Comparison of ENCODE assay signal across 8 cellular contexts in the genomic region with DNA sequence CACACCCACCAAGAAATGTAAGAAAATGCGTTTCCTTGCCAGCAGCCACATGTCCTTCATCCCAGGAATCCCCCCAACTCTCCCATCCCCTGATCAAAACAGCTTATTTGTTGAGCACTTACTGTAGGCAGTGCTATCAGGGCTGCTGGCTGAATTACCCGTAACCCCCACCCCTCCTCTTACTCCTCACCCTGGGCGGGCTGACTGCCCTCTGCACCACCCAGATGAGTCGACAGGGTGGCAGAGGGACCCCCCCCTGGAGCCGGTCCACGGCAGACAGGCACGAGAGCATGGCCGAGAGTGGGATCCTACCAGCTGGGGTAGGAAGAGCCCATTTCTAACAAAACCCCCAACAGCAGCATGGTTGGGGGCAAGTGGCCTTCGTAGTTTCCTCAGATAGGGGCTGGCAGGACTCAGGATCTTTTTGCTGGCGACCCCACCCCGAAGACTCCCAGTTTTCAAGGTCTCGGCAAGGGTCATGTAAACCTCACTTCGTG. TPM values are rescaled to one million over a fixed set of nuclear protein-coding genes. Genes with fewer than 3 reads are reported as not detected.
DNase-seq lines count a peak whose midpoint lies in the region; ATAC-seq and TF ChIP-seq lines count a peak whose summit lies in the region.

No MANE protein-coding gene starts in this region.

- TF ChIP-seq CTCF in mammary epithelial cell (conservative IDR thresholded peaks at IDR 0.05 in 1 of 2, IDR thresholded peaks at IDR 0.05 in 1 of 2; ENCODE audit: extremely low read depth in 1 of 2, insufficient read depth in 1 of 2, low read depth in 1 of 2, low read length in 2 of 2) = no peak
- TF ChIP-seq CTCF in upper lobe of right lung (IDR thresholded peaks at IDR 0.05) = no peak

- CTCF ChIA-PET in mammary epithelial cell (lab: Charles Lee; ENCODE audit: low non-redundant PET) = interaction anchor here (0.5 to 2.5 kb wide), 17 partner anchors 8 to 394 kb away, joined by 3 to 61 read pairs (median 5); partner anchors contain the start of genes PSMD9 and TMEM120B

- peak overlapping the region; percentile 93 for H4K8ac ChIP-seq in mesenchymal stem cell (ENCODE audit: low read length)

- dilution Hi-C loops in mammary epithelial cell (cut with HindIII; ENCODE audit: low sequenced_read_pairs) = loop anchor here (5.0 kb wide), 2 partner anchors 128 to 218 kb away; no protein-coding TSS in a partner anchor

- peak overlapping the region; percentile 69 for H2AK5ac ChIP-seq in mesenchymal stem cell (ENCODE audit: low read length, severe bottlenecking)

- H3K9me3 ChIP-seq in mammary epithelial cell (replicated peaks; ENCODE audit: insufficient read depth, low read length) (no peaks in the 10 kb centered on the region), mesenchymal stem cell (ENCODE audit: control insufficient read depth, low read length) (no peaks in the 10 kb centered on the region), upper lobe of right lung (no peaks in the 10 kb centered on the region)

- peak overlapping the region; percentile 44 for H3K9ac ChIP-seq in mammary epithelial cell (ENCODE audit: insufficient read depth, low read length)
- H3K9ac ChIP-seq in mesenchymal stem cell (ENCODE audit: low read length) = peak overlapping the region; percentile 99

- H3K23ac ChIP-seq in mesenchymal stem cell (ENCODE audit: low read length in 2 of 2) = no peak overlapping the region

- H3K4me1 ChIP-seq in mammary epithelial cell (ENCODE audit: insufficient read depth, low read length) (peaks cover 59% of the 10 kb centered on the region), mesenchymal stem cell (ENCODE audit: control insufficient read depth, insufficient read depth, low read depth, low read length) (peaks cover 79% of the 10 kb centered on the region), upper lobe of right lung (peaks cover 84% of the 10 kb centered on the region)

- peak overlapping the region; percentile 74 to 79 for H3K18ac ChIP-seq in mesenchymal stem cell (ENCODE audit: low read depth in 1 of 2, low read length in 2 of 2)

- H3K4ac ChIP-seq in mesenchymal stem cell (ENCODE audit: low read depth in 1 of 2, low read length in 2 of 2) = peak overlapping the region; percentile 71 to 88

- no peak overlapping the region for H2BK12ac ChIP-seq in mesenchymal stem cell (ENCODE audit: low read length in 2 of 2)

- intact Hi-C loops in mammary epithelial cell (cut with micrococcal nuclease) (loop anchor here (1.0 to 5.0 kb wide), 7 partner anchors 8 to 328 kb away; partner anchors contain the start of gene PSMD9), upper lobe of right lung (cut with DNase I) (no loop called here)

- H2BK15ac ChIP-seq in mesenchymal stem cell (ENCODE audit: low read depth, poor library complexity, severe bottlenecking) = peak overlapping the region; percentile 31

- H3K14ac ChIP-seq in mesenchymal stem cell (ENCODE audit: low read length in 2 of 2) = no peak overlapping the region

- H3K4me3 ChIP-seq in mammary epithelial cell (replicated peaks in 1 of 3; ENCODE audit: insufficient read depth in 1 of 3, low read depth in 2 of 3, low read length in 3 of 3) = no peak overlapping the region
- peak overlapping the region in 1 of 2 experiments; percentile 78 for H3K4me3 ChIP-seq in mesenchymal stem cell (ENCODE audit: insufficient read depth in 1 of 2, low read depth in 1 of 2, low read length in 2 of 2)
- peak overlapping the region; percentile 20 for H3K4me3 ChIP-seq in upper lobe of right lung

- H3K27me3 ChIP-seq in mammary epithelial cell (ENCODE audit: insufficient read depth, low read length) = no peaks in the 10 kb centered on the region
- no peaks in the 10 kb centered on the region for H3K27me3 ChIP-seq in mesenchymal stem cell (ENCODE audit: control insufficient read depth in 1 of 2, insufficient read depth in 1 of 2, low read length in 2 of 2)
- H3K27me3 ChIP-seq in upper lobe of right lung = no peaks in the 10 kb centered on the region

- no peak overlapping the region for H2BK120ac ChIP-seq in mesenchymal stem cell (ENCODE audit: low read depth, low read length)

- peaks cover 25% of the 10 kb centered on the region for H3K79me2 ChIP-seq in mammary epithelial cell (ENCODE audit: insufficient read depth, low read length)

- peak overlapping the region; percentile 67 for H2AFZ ChIP-seq in mammary epithelial cell (ENCODE audit: low read depth, low read length)
- H2AFZ ChIP-seq in mesenchymal stem cell (ENCODE audit: low read depth, low read length) = no peak overlapping the region

- 7% methylated on average over 9 of the region's 13 CpGs for whole genome bisulfite sequencing in mammary epithelial cell (ENCODE audit: low coverage, missing lambda C conversion rate)
- WGBS in mesenchymal stem cell = 5% methylated on average over 12 of the region's 13 CpGs

- in situ Hi-C loops in mammary epithelial cell (cut with MboI; ENCODE audit: low sequenced_read_pairs in 2 of 2) = loop anchor here (5.0 to 10.0 kb wide), 3 partner anchors 93 to 100 kb away; partner anchors contain the start of gene PSMD9 (in 1 of the 2)

- BruUV-seq in mammary epithelial cell (replicated peaks; lab: Mats Ljungman, UMichigan) = no TSS peak

- no peaks in the 10 kb centered on the region for H3K36me3 ChIP-seq in mammary epithelial cell (ENCODE audit: insufficient read depth, low read length)
- peaks cover 17 to 46% of the 10 kb centered on the region in 2 experiments for H3K36me3 ChIP-seq in mesenchymal stem cell (ENCODE audit: control insufficient read depth in 1 of 2, insufficient read depth in 2 of 2, low read depth in 1 of 2, low read length in 2 of 2)
- peaks cover 17% of the 10 kb centered on the region for H3K36me3 ChIP-seq in upper lobe of right lung

- peak; percentile 0 for ATAC-seq in GM18502 (IDR thresholded peaks at IDR 0.05; ENCODE audit: poor library complexity, unreplicated experiment)
- ATAC-seq in upper lobe of right lung = no peak

- H3K27ac ChIP-seq in mammary epithelial cell (ENCODE audit: insufficient read depth, low read depth, low read length) (peak overlapping the region; percentile 55), mesenchymal stem cell (ENCODE audit: low read length, poor library complexity, severe bottlenecking) (peak overlapping the region; percentile 69), upper lobe of right lung (peak overlapping the region; percentile 79)

- H3K4me2 ChIP-seq in mammary epithelial cell (ENCODE audit: insufficient read depth, low read depth, low read length) = peak overlapping the region; percentile 98
- H3K4me2 ChIP-seq in mesenchymal stem cell (ENCODE audit: low read length, poor library complexity, severe bottlenecking) = peak overlapping the region; percentile 72

- no peak overlapping the region for H2BK5ac ChIP-seq in mesenchymal stem cell (ENCODE audit: low read depth, low read length, poor library complexity, severe bottlenecking)

- no peaks in the 10 kb centered on the region for H4K20me1 ChIP-seq in mammary epithelial cell (ENCODE audit: insufficient read depth, low read length)

- peak overlapping the region; percentile 55 for H4K91ac ChIP-seq in mesenchymal stem cell (ENCODE audit: low read length)

- peak; percentile 67 for DNase-seq in NCI-H345 treated with DMSO at 0.1 percent for 48 hours (lab: John Stamatoyannopoulos, UW; ENCODE audit: unreplicated experiment)
- DNase-seq in mammary epithelial cell = no peak
- no peak for DNase-seq in mesenchymal stem cell
- DNase-seq in upper lobe of right lung = peak; percentile 77
- no peak for DNase-seq in cerebellar cortex (ENCODE audit: low spot score)
- DNase-seq in NCI-H748 treated with DMSO at 0.1 percent for 48 hours (lab: John Stamatoyannopoulos, UW) = no peak
- DNase-seq in NCI-H1417 (lab: John Stamatoyannopoulos, UW) = no peak

- peaks cover 20% of the 10 kb centered on the region for H3K79me1 ChIP-seq in mesenchymal stem cell (replicated peaks; ENCODE audit: low read length, poor library complexity, severe bottlenecking)

RNA-seq across cellular contexts. Expression of gene RHOF, which starts 1.1 kb away (rescaled TPM):
- 1 to 10 TPM; 4.4 to 6.2 TPM for total RNA-seq in mammary epithelial cell
- polyA plus RNA-seq in mammary epithelial cell = 1.4 TPM
- polyA minus RNA-seq in mammary epithelial cell = 0.26 TPM
- 15.0 TPM for polyA plus RNA-seq in mesenchymal stem cell (2013, experiment 1 of 2)
- 14.2 TPM for polyA plus RNA-seq in mesenchymal stem cell (2013, experiment 2 of 2)
- total RNA-seq in upper lobe of right lung = 41.0 TPM

RNA-seq across cellular contexts. Expression of gene SETD1B, which starts 9.2 kb away (rescaled TPM):
- total RNA-seq in mammary epithelial cell (10 to 100 TPM in 1 of 2 donors, 1 to 10 TPM in 1; 4.3 to 16.0 TPM), upper lobe of right lung (18.4 TPM)
- 0.94 TPM for polyA plus RNA-seq in mammary epithelial cell
- 5.4 TPM for polyA minus RNA-seq in mammary epithelial cell
- 10.4 TPM for polyA plus RNA-seq in mesenchymal stem cell (2013, experiment 1 of 2)
- 9.3 TPM for polyA plus RNA-seq in mesenchymal stem cell (2013, experiment 2 of 2)

Comparison
In these comparisons a context has a peak if more than half of its experiments do, and no peak if none do; other contexts are left out.
1. DNase-seq: peak in NCI-H345 treated with DMSO at 0.1 percent for 48 hours (single experiment) and upper lobe of right lung (single experiment); none in mammary epithelial cell (single experiment), mesenchymal stem cell (single experiment), cerebellar cortex (single experiment), NCI-H748 treated with DMSO at 0.1 percent for 48 hours (single experiment) and NCI-H1417 (0 of 3).
2. Peak in every context shown above with its lines, with median percentiles within 50 percentile points of each other: H3K27ac ChIP-seq.